In genomic region chr1:45552309-45552708, GRCh38 we compare ENCODE assay signal across 2 cellular contexts.
A peak's percentile ranks its signal among the peaks of the same experiment; 100 is the strongest.
TF ChIP-seq lines count a peak whose summit lies in the region.

No MANE protein-coding gene starts in this region.

TF ChIP-seq in WTC11, 78 proteins besides CTCF, POLR2A, EP300 and RAD21 (continued from another document):
- TF ChIP-seq, protein P1, sequence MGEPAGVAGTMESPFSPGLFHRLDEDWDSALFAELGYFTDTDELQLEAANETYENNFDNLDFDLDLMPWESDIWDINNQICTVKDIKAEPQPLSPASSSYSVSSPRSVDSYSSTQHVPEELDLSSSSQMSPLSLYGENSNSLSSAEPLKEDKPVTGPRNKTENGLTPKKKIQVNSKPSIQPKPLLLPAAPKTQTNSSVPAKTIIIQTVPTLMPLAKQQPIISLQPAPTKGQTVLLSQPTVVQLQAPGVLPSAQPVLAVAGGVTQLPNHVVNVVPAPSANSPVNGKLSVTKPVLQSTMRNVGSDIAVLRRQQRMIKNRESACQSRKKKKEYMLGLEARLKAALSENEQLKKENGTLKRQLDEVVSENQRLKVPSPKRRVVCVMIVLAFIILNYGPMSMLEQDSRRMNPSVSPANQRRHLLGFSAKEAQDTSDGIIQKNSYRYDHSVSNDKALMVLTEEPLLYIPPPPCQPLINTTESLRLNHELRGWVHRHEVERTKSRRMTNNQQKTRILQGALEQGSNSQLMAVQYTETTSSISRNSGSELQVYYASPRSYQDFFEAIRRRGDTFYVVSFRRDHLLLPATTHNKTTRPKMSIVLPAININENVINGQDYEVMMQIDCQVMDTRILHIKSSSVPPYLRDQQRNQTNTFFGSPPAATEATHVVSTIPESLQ (CRISPR knock-in tag; IDR thresholded peaks at IDR 0.05): no peak
- TF ChIP-seq TP53 (CRISPR knock-in tag; IDR thresholded peaks at IDR 0.05) (no peak), TEAD4 (CRISPR knock-in tag; IDR thresholded peaks at IDR 0.05) (no peak), HMGA2 (CRISPR knock-in tag; IDR thresholded peaks at IDR 0.05) (no peak), ATF2 (CRISPR knock-in tag; IDR thresholded peaks at IDR 0.05; ENCODE audit: borderline replicate concordance, low read depth) (no peak), ZNF416 (CRISPR knock-in tag; IDR thresholded peaks at IDR 0.05) (no peak), ATF1 (CRISPR knock-in tag; IDR thresholded peaks at IDR 0.05) (no peak), SOX15 (CRISPR knock-in tag; IDR thresholded peaks at IDR 0.05) (no peak), CREM (CRISPR knock-in tag; IDR thresholded peaks at IDR 0.05) (no peak)
- TF ChIP-seq, protein P2, sequence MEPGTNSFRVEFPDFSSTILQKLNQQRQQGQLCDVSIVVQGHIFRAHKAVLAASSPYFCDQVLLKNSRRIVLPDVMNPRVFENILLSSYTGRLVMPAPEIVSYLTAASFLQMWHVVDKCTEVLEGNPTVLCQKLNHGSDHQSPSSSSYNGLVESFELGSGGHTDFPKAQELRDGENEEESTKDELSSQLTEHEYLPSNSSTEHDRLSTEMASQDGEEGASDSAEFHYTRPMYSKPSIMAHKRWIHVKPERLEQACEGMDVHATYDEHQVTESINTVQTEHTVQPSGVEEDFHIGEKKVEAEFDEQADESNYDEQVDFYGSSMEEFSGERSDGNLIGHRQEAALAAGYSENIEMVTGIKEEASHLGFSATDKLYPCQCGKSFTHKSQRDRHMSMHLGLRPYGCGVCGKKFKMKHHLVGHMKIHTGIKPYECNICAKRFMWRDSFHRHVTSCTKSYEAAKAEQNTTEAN (CRISPR knock-in tag; IDR thresholded peaks at IDR 0.05): no peak

TF ChIP-seq in liver, 16 proteins besides CTCF, POLR2A, EP300 and RAD21 (continued from another document):
- TF ChIP-seq, protein P3, sequence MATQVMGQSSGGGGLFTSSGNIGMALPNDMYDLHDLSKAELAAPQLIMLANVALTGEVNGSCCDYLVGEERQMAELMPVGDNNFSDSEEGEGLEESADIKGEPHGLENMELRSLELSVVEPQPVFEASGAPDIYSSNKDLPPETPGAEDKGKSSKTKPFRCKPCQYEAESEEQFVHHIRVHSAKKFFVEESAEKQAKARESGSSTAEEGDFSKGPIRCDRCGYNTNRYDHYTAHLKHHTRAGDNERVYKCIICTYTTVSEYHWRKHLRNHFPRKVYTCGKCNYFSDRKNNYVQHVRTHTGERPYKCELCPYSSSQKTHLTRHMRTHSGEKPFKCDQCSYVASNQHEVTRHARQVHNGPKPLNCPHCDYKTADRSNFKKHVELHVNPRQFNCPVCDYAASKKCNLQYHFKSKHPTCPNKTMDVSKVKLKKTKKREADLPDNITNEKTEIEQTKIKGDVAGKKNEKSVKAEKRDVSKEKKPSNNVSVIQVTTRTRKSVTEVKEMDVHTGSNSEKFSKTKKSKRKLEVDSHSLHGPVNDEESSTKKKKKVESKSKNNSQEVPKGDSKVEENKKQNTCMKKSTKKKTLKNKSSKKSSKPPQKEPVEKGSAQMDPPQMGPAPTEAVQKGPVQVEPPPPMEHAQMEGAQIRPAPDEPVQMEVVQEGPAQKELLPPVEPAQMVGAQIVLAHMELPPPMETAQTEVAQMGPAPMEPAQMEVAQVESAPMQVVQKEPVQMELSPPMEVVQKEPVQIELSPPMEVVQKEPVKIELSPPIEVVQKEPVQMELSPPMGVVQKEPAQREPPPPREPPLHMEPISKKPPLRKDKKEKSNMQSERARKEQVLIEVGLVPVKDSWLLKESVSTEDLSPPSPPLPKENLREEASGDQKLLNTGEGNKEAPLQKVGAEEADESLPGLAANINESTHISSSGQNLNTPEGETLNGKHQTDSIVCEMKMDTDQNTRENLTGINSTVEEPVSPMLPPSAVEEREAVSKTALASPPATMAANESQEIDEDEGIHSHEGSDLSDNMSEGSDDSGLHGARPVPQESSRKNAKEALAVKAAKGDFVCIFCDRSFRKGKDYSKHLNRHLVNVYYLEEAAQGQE (IDR thresholded peaks at IDR 0.05): no peak
- peak in 1 of 2 donors; percentile 9 for TF ChIP-seq EGR1 (IDR thresholded peaks at IDR 0.05; ENCODE audit: low read depth in 2 of 2)
